17 cellular contexts compared by ENCODE assay signal in the genomic region with DNA sequence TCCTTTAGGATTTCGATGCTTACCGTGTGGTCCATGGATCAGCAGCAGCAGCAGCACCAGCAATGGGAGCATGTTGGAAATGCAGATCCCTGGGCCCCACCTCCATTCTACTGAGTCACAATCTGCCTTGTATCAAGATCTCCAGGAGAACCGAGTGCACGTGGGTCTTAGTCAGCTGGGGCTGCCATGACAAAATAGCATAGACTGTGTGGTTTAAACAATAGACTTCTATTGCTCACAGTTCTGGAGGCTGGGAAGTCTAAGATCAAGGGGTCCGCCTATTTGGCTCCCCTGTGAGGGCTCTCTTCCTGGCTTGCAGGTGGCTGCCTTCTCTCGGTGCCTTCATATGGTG. TPM values are rescaled to one million over a fixed set of nuclear protein-coding genes. Genes with fewer than 3 reads are reported as not detected.
DNase-seq lines count a peak whose midpoint lies in the region; ATAC-seq and TF ChIP-seq lines count a peak whose summit lies in the region.
"Had no signal": no experiment of that assay in that cellular context is flagged by ENCODE, and none has a peak within 500 bp of the region (broad histone marks: within the 10 kb centered on the region; RNA-seq: fewer than 3 reads in every experiment).

No MANE protein-coding gene starts in this region.

- peaks cover 22% of the 10 kb centered on the region for H3K27me3 Mint-ChIP-seq in activated T-helper 17 cell treated with anti-CD3 and anti-CD28 coated beads, Interleukin-2, amount 50 U/mL, for 72 hours

- no peak overlapping the region for H3K23ac ChIP-seq in IMR-90 (ENCODE audit: low read depth, low read length)

- no peak overlapping the region for H3K56ac ChIP-seq in IMR-90 (ENCODE audit: extremely low read depth, insufficient read depth, low read length)

- H3K4ac ChIP-seq in IMR-90 (ENCODE audit: low read depth, low read length): no peak overlapping the region

- DNase-seq in COLO829 (ENCODE audit: low spot score) (peak; percentile 61), IMR-90 (no peak), fibroblast of mammary gland (ENCODE audit: low read depth) (peak; percentile 16), retina (no peak)
- DNase-seq: CD8-positive, alpha-beta memory T cell; DMS 273 treated with DMSO at 0.1 percent for 48 hours; NCI-H1048; NCI-H146; NCI-H2227 treated with DMSO at 0.1 percent for 48 hours; NCI-H524 treated with DMSO at 0.1 percent for 48 hours; PC-9 had no signal

- no peaks in the 10 kb centered on the region for H3K9me3 ChIP-seq in IMR-90 (ENCODE audit: control insufficient read depth, insufficient read depth, low read length)
- H3K9me3 ChIP-seq: BLaER1 had no signal

- no peak overlapping the region for H4K5ac ChIP-seq in IMR-90 (ENCODE audit: low read depth, low read length)

- BruUV-seq in IMR-90 (replicated peaks; lab: Mats Ljungman, UMichigan): no TSS peak

- TF ChIP-seq CTCF in IMR-90 (conservative IDR thresholded peaks at IDR 0.05; ENCODE audit: low read depth, low read length) (no peak), fibroblast of mammary gland (conservative IDR thresholded peaks at IDR 0.05; ENCODE audit: control insufficient read depth, insufficient read depth, low read depth, low read length) (no peak)

- no peak overlapping the region for H3K27ac Mint-ChIP-seq in activated T-helper 17 cell treated with anti-CD3 and anti-CD28 coated beads, Interleukin-2, amount 50 U/mL, for 72 hours
- H3K27ac Mint-ChIP-seq: CD8-positive, alpha-beta memory T cell had no signal

- H3K9me3 Mint-ChIP-seq in activated T-helper 17 cell treated with anti-CD3 and anti-CD28 coated beads, Interleukin-2, amount 50 U/mL, for 72 hours: no peaks in the 10 kb centered on the region

- no peaks in the 10 kb centered on the region for H4K20me1 ChIP-seq in IMR-90 (ENCODE audit: insufficient read depth, low read length)
- H4K20me1 ChIP-seq: BLaER1 had no signal

- H2BK5ac ChIP-seq in IMR-90 (ENCODE audit: low read depth, low read length, poor library complexity, severe bottlenecking): no peak overlapping the region

- no peaks in the 10 kb centered on the region for H3K36me3 ChIP-seq in IMR-90 (ENCODE audit: control insufficient read depth, insufficient read depth, low read length)
- H3K36me3 ChIP-seq: BLaER1 had no signal

- no peak overlapping the region for H2AK5ac ChIP-seq in IMR-90 (ENCODE audit: low read depth, low read length)

- no peak overlapping the region for H3K27ac ChIP-seq in IMR-90 (ENCODE audit: insufficient read depth, low read length)
- H3K27ac ChIP-seq: BLaER1, PC-9 had no signal

- TF ChIP-seq POLR2A in IMR-90 (IDR thresholded peaks at IDR 0.05; ENCODE audit: low read depth, low read length): no peak

- H4K91ac ChIP-seq in IMR-90 (ENCODE audit: insufficient read depth, low read depth, low read length): no peak overlapping the region

- no peaks in the 10 kb centered on the region for H3K4me1 Mint-ChIP-seq in activated T-helper 17 cell treated with anti-CD3 and anti-CD28 coated beads, Interleukin-2, amount 50 U/mL, for 72 hours

- H3K9ac ChIP-seq in IMR-90 (ENCODE audit: low read depth, low read length): no peak overlapping the region
- H3K9ac ChIP-seq: BLaER1 had no signal

- in situ Hi-C loops in IMR-90 (cut with MboI; ENCODE audit: low sequenced_read_pairs): no loop called here

- H2BK15ac ChIP-seq in IMR-90 (ENCODE audit: low read depth, low read length): no peak overlapping the region

- no peak overlapping the region for H3K4me3 Mint-ChIP-seq in activated T-helper 17 cell treated with anti-CD3 and anti-CD28 coated beads, Interleukin-2, amount 50 U/mL, for 72 hours
- H3K4me3 Mint-ChIP-seq: CD8-positive, alpha-beta memory T cell had no signal

- H3K79me1 ChIP-seq in IMR-90 (ENCODE audit: low read depth in 1 of 2, low read length in 2 of 2): no peaks in the 10 kb centered on the region

- H3K36me3 Mint-ChIP-seq in activated T-helper 17 cell treated with anti-CD3 and anti-CD28 coated beads, Interleukin-2, amount 50 U/mL, for 72 hours (ENCODE audit: low read depth): no peaks in the 10 kb centered on the region
- H3K36me3 Mint-ChIP-seq: CD8-positive, alpha-beta memory T cell had no signal

- H3K14ac ChIP-seq in IMR-90 (replicated peaks; ENCODE audit: low read depth, low read length): no peak overlapping the region

- H2BK20ac ChIP-seq in IMR-90 (ENCODE audit: low read depth, low read length): no peak overlapping the region

- ATAC-seq in IMR-90 (ENCODE audit: low read depth) (no peak), GM19467 (IDR thresholded peaks at IDR 0.05; ENCODE audit: unreplicated experiment) (no peak), HG03439 (IDR thresholded peaks at IDR 0.05; ENCODE audit: unreplicated experiment) (no peak)
- ATAC-seq in activated T-helper 17 cell treated with anti-CD3 and anti-CD28 coated beads, Interleukin-2, amount 50 U/mL, for 72 hours (replicated peaks): peak; percentile 44

- H3K9me1 ChIP-seq in IMR-90 (ENCODE audit: insufficient read depth, low read length): no peaks in the 10 kb centered on the region

- dilution Hi-C loops in IMR-90 (cut with HindIII; ENCODE audit: low sequenced_read_pairs, unreplicated experiment): no loop called here

- no peaks in the 10 kb centered on the region for H3K4me1 ChIP-seq in IMR-90 (ENCODE audit: control insufficient read depth, insufficient read depth, low read length)
- H3K4me1 ChIP-seq: BLaER1 had no signal

- intact Hi-C loops in IMR-90 (cut with micrococcal nuclease): no loop called here

- no peak overlapping the region for H3K18ac ChIP-seq in IMR-90 (ENCODE audit: low read depth, low read length)

- H4K8ac ChIP-seq in IMR-90 (ENCODE audit: low read depth in 2 of 2, low read length in 2 of 2): no peak overlapping the region

- no peak overlapping the region for H2BK120ac ChIP-seq in IMR-90 (ENCODE audit: low read depth, low read length)

- no peak overlapping the region for H2AFZ ChIP-seq in IMR-90 (replicated peaks; ENCODE audit: low read length, poor library complexity)
- H2AFZ ChIP-seq: PC-9 had no signal

- TF ChIP-seq RAD21 in IMR-90 (IDR thresholded peaks at IDR 0.05; ENCODE audit: low read length): no peak

- POLR2A ChIA-PET in IMR-90 (lab: Charles Lee; ENCODE audit: unreplicated experiment): no interaction called here

- H3K27me3 ChIP-seq in IMR-90 (ENCODE audit: control insufficient read depth, insufficient read depth, low read length): peaks cover 10% of the 10 kb centered on the region; the same call in 1 of the 2 replicates
- H3K27me3 ChIP-seq: BLaER1 had no signal

- H3K4me3 ChIP-seq in IMR-90 (ENCODE audit: insufficient read depth, low read depth, low read length) (no peak overlapping the region), fibroblast of mammary gland (ENCODE audit: control insufficient read depth, low read depth, low read length) (no peak overlapping the region)
- H3K4me3 ChIP-seq: BLaER1, PC-9 had no signal

- no CpG with 5 or more reads among the region's 6 CpGs for WGBS in IMR-90 (ENCODE audit: extremely low coverage in 2 of 2, insufficient read length in 1 of 2), 2 experiments

- CTCF ChIA-PET in IMR-90 (lab: Yijun Ruan, JAX): no interaction called here

- H3K4me2 ChIP-seq in IMR-90 (ENCODE audit: low read depth, low read length): no peak overlapping the region
- H3K4me2 ChIP-seq: BLaER1, PC-9 had no signal

- H2AK9ac ChIP-seq in IMR-90 (replicated peaks; ENCODE audit: low read depth, low read length, poor library complexity): peak overlapping the region; percentile 65

TF ChIP-seq in IMR-90, 13 proteins besides CTCF, POLR2A, EP300 and RAD21:
- TF ChIP-seq CEBPB (IDR thresholded peaks at IDR 0.05; ENCODE audit: low read depth, low read length): no peak
- no peak for TF ChIP-seq RCOR1 (IDR thresholded peaks at IDR 0.05; ENCODE audit: insufficient replicate concordance, low read length)
- TF ChIP-seq BHLHE40 (IDR thresholded peaks at IDR 0.05; ENCODE audit: low read depth, low read length): no peak
- TF ChIP-seq RFX5 (IDR thresholded peaks at IDR 0.05; ENCODE audit: low read depth, low read length): no peak
- TF ChIP-seq FOS (IDR thresholded peaks at IDR 0.05; ENCODE audit: low read depth, low read length): no peak

RNA-seq across cellular contexts. Expression of a gene that starts 1.3 kb away (rescaled TPM):
- not detected in 2 replicates for total RNA-seq in IMR-90 (2012; rRNA removed)
- polyA plus RNA-seq in IMR-90 (2012; rRNA removed): not detected in 2 replicates
- polyA plus RNA-seq in IMR-90 (2012; cell fraction: cytosol; rRNA removed): not detected in 2 replicates
- not detected in 2 replicates for polyA plus RNA-seq in IMR-90 (2012; cell fraction: nucleus; rRNA removed; ENCODE audit: low replicate concordance)
- not detected for total RNA-seq in activated T-helper 17 cell treated with anti-CD3 and anti-CD28 coated beads, Interleukin-2, amount 50 U/mL, for 72 hours
- total RNA-seq: CD8-positive, alpha-beta memory T cell; Daoy; PC-9 had no signal
- polyA plus RNA-seq: AG04450; CD8-positive, alpha-beta memory T cell had no signal

Comparison
In these comparisons a context has a peak if more than half of its experiments do, and no peak if none do; other contexts are left out.
1. DNase-seq: peak in COLO829 (single experiment) and fibroblast of mammary gland (single experiment); none in IMR-90 (single experiment) and retina (single experiment).